ENCODE assay signal across 26 cellular contexts in the genomic region with DNA sequence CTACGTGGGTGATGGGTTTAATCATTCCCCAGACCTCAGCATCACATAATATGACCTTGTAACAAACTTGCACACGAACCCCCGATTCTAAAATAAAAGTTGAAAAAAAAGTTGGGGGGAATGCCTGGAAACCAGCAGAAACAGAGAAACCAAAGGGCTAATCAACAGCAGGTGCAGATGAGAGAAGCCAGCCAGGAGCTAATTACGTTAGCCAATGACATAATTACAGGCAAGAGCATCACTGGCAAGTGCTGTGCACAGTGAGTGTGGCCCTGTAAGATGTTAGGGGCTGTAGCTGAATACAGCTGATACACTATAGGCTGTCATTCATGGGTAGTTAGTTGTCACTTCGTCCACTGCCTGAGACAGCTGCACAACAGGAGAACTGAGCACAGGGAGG. TPM values are rescaled to one million over a fixed set of nuclear protein-coding genes. Genes with fewer than 3 reads are reported as not detected.
"Had no signal": no experiment of that assay in that cellular context is flagged by ENCODE, and none has a peak within 500 bp of the region (broad histone marks: within the 10 kb centered on the region; RNA-seq: fewer than 3 reads in every experiment).

No MANE protein-coding gene starts in this region.

- H3K27ac ChIP-seq: hepatocyte, neural progenitor cell, ovary, psoas muscle, tibial nerve had no signal

- H3K27me3 ChIP-seq: hepatocyte, neural progenitor cell, ovary, tibial nerve had no signal

- H3K9me3 ChIP-seq: ovary, psoas muscle, tibial nerve had no signal

- H3K4me1 Mint-ChIP-seq: activated CD4-positive, alpha-beta memory T cell treated with anti-CD3 and anti-CD28 coated beads, Interleukin-2, amount 10 ng/mL, durations not matched to agents 7 days and 5 days; naive thymus-derived CD4-positive, alpha-beta T cell; neural progenitor cell had no signal

- DNase-seq: activated CD4-positive, alpha-beta memory T cell treated with anti-CD3 and anti-CD28 coated beads, Interleukin-2, amount 10 ng/mL, durations not matched to agents 7 days and 5 days; activated CD4-positive, alpha-beta T cell treated with anti-CD3 and anti-CD28 coated beads for 48 hours; activated CD4-positive, CD25-positive, alpha-beta regulatory T cell; activated naive CD4-positive, alpha-beta T cell treated with Interleukin-2 at 50 U/mL for 16 hours; activated naive CD8-positive, alpha-beta T cell treated with anti-CD3 and anti-CD28 coated beads, Interleukin-2, amount 10 ng/mL, durations not matched to agents 7 days and 5 days; activated T-cell treated with anti-CD3 and anti-CD28 coated beads, Interleukin-2, amount 50 U/mL, for 24 hours; amygdala; dermis blood vessel endothelial cell; effector memory CD8-positive, alpha-beta T cell; foreskin fibroblast; left cardiac atrium; mesendoderm; naive thymus-derived CD4-positive, alpha-beta T cell; ovary; psoas muscle; stimulated activated CD4-positive, alpha-beta T cell treated with anti-CD3 and anti-CD28 coated beads, Interleukin-2, amount 100 ng/mL, for 24 hours; stimulated activated naive CD8-positive, alpha-beta T cell treated with anti-CD3 and anti-CD28 coated beads, Interleukin-15, Interleukin-2, amounts not matched to agents 100 U/mL and 50 U/mL, for 24 hours; substantia nigra had no signal

- H3K4me3 ChIP-seq: hepatocyte, neural progenitor cell, ovary, psoas muscle, tibial nerve had no signal

- H3K9ac ChIP-seq: neural progenitor cell had no signal

- ATAC-seq: effector memory CD8-positive, alpha-beta T cell; left cardiac atrium; naive thymus-derived CD4-positive, alpha-beta T cell; psoas muscle; right cardiac atrium; stimulated activated naive CD8-positive, alpha-beta T cell treated with anti-CD3 and anti-CD28 coated beads, Interleukin-15, Interleukin-2, amounts not matched to agents 100 U/mL and 50 U/mL, for 24 hours had no signal

- H3K4me2 ChIP-seq: hepatocyte, neural progenitor cell had no signal

- H3K36me3 Mint-ChIP-seq: activated naive CD8-positive, alpha-beta T cell treated with anti-CD3 and anti-CD28 coated beads, Interleukin-2, amount 10 ng/mL, durations not matched to agents 7 days and 5 days; naive thymus-derived CD4-positive, alpha-beta T cell; neural progenitor cell had no signal

- H3K36me3 ChIP-seq: neural progenitor cell, ovary, tibial nerve had no signal

- H3K27ac Mint-ChIP-seq: activated CD4-positive, alpha-beta memory T cell treated with anti-CD3 and anti-CD28 coated beads, Interleukin-2, amount 10 ng/mL, durations not matched to agents 7 days and 5 days; activated naive CD8-positive, alpha-beta T cell treated with anti-CD3 and anti-CD28 coated beads, Interleukin-2, amount 10 ng/mL, durations not matched to agents 7 days and 5 days; activated T-cell treated with anti-CD3 and anti-CD28 coated beads, Interleukin-2, amount 50 U/mL, for 24 hours; activated T-helper 2 cell treated with anti-CD3 and anti-CD28 coated beads, Interferon-gamma antibody, Interleukin-2, Interleukin-4, amounts not matched to agents 10 μg/mL and 5 μg/mL and 100 μg/mL, durations not matched to agents 14 hours and 24 hours and 36 hours; effector memory CD8-positive, alpha-beta T cell; neural progenitor cell had no signal

- H3K27me3 Mint-ChIP-seq: activated T-cell treated with anti-CD3 and anti-CD28 coated beads, Interleukin-2, amount 50 U/mL, for 24 hours had no signal

- H3K79me2 ChIP-seq: hepatocyte had no signal

- H2AFZ ChIP-seq: hepatocyte, neural progenitor cell had no signal

- H3K4me1 ChIP-seq: neural progenitor cell, psoas muscle, tibial nerve had no signal

- H3K4me3 Mint-ChIP-seq: activated CD4-positive, alpha-beta memory T cell treated with anti-CD3 and anti-CD28 coated beads, Interleukin-2, amount 10 ng/mL, durations not matched to agents 7 days and 5 days; activated naive CD8-positive, alpha-beta T cell treated with anti-CD3 and anti-CD28 coated beads, Interleukin-2, amount 10 ng/mL, durations not matched to agents 7 days and 5 days; activated T-cell treated with anti-CD3 and anti-CD28 coated beads, Interleukin-2, amount 50 U/mL, for 24 hours; effector memory CD8-positive, alpha-beta T cell; naive thymus-derived CD4-positive, alpha-beta T cell; neural progenitor cell had no signal

- H3K9me3 Mint-ChIP-seq: activated CD4-positive, alpha-beta memory T cell treated with anti-CD3 and anti-CD28 coated beads, Interleukin-2, amount 10 ng/mL, durations not matched to agents 7 days and 5 days; activated naive CD8-positive, alpha-beta T cell treated with anti-CD3 and anti-CD28 coated beads, Interleukin-2, amount 10 ng/mL, durations not matched to agents 7 days and 5 days; activated T-cell treated with anti-CD3 and anti-CD28 coated beads, Interleukin-2, amount 50 U/mL, for 24 hours; activated T-helper 2 cell treated with anti-CD3 and anti-CD28 coated beads, Interferon-gamma antibody, Interleukin-2, Interleukin-4, amounts not matched to agents 10 μg/mL and 5 μg/mL and 100 μg/mL, durations not matched to agents 14 hours and 24 hours and 36 hours; effector memory CD8-positive, alpha-beta T cell; naive thymus-derived CD4-positive, alpha-beta T cell; neural progenitor cell had no signal

RNA-seq across cellular contexts. Expression of gene FGF23, which starts 7.2 kb away (rescaled TPM):
- total RNA-seq: activated CD4-positive, alpha-beta memory T cell treated with anti-CD3 and anti-CD28 coated beads, Interleukin-2, amount 10 ng/mL, durations not matched to agents 7 days and 5 days; activated naive CD8-positive, alpha-beta T cell treated with anti-CD3 and anti-CD28 coated beads, Interleukin-2, amount 10 ng/mL, durations not matched to agents 7 days and 5 days; activated T-helper 2 cell treated with anti-CD3 and anti-CD28 coated beads, Interferon-gamma antibody, Interleukin-2, Interleukin-4, amounts not matched to agents 10 μg/mL and 5 μg/mL and 100 μg/mL, durations not matched to agents 14 hours and 24 hours and 36 hours; dermis blood vessel endothelial cell; left cardiac atrium; lower leg skin; naive thymus-derived CD4-positive, alpha-beta T cell; ovary; psoas muscle; tibial nerve had no signal

RNA-seq across cellular contexts. Expression of gene FGF6, which starts 58.9 kb away (rescaled TPM):
- total RNA-seq: activated CD4-positive, alpha-beta memory T cell treated with anti-CD3 and anti-CD28 coated beads, Interleukin-2, amount 10 ng/mL, durations not matched to agents 7 days and 5 days; activated naive CD8-positive, alpha-beta T cell treated with anti-CD3 and anti-CD28 coated beads, Interleukin-2, amount 10 ng/mL, durations not matched to agents 7 days and 5 days; activated T-helper 2 cell treated with anti-CD3 and anti-CD28 coated beads, Interferon-gamma antibody, Interleukin-2, Interleukin-4, amounts not matched to agents 10 μg/mL and 5 μg/mL and 100 μg/mL, durations not matched to agents 14 hours and 24 hours and 36 hours; cardiac septum; dermis blood vessel endothelial cell; hepatocyte; left cardiac atrium; lower leg skin; mucosa of gallbladder; naive thymus-derived CD4-positive, alpha-beta T cell; ovary; right cardiac atrium; tibial nerve had no signal
